ENCODE assay signal across 14 cellular contexts in genomic region chr5:169094586-169095409, GRCh38.
DNase-seq lines count a peak whose midpoint lies in the region; ATAC-seq and TF ChIP-seq lines count a peak whose summit lies in the region.
"Had no signal": no experiment of that assay in that cellular context is flagged by ENCODE, and none has a peak within 500 bp of the region (broad histone marks: within the 10 kb centered on the region; RNA-seq: fewer than 3 reads in every experiment).

No MANE protein-coding gene starts in this region.

- no peaks in the 10 kb centered on the region for H3K27me3 ChIP-seq in hepatocyte
- H3K27me3 ChIP-seq: vagina had no signal

- H3K9me3 Mint-ChIP-seq in WTC11, result peaks cover 17% of the 10 kb centered on the region
- H3K9me3 Mint-ChIP-seq: activated naive CD4-positive, alpha-beta T cell treated with anti-CD3 and anti-CD28 coated beads, Interleukin-2, amount 50 U/mL, for 24 hours had no signal

- no peaks in the 10 kb centered on the region; the same call in 1 of the 2 replicates for H3K27me3 Mint-ChIP-seq in WTC11 (ENCODE audit: low read depth)
- H3K27me3 Mint-ChIP-seq: activated naive CD4-positive, alpha-beta T cell treated with anti-CD3 and anti-CD28 coated beads, Interleukin-2, amount 50 U/mL, for 24 hours; dendritic cell treated with granulocyte-macrophage colony-stimulating factor and Interleukin-4, amounts not matched to agents 40 ng/mL and 50 ng/mL, for 4 days had no signal

- TF ChIP-seq CTCF in WTC11 (IDR thresholded peaks at IDR 0.05) (no peak), fibroblast of villous mesenchyme (IDR thresholded peaks at IDR 0.05; ENCODE audit: insufficient read depth, low read depth, low read length) (no peak), hepatocyte (IDR thresholded peaks at IDR 0.05; ENCODE audit: poor library complexity) (no peak)

- no peak overlapping the region for H2AFZ ChIP-seq in hepatocyte

- no peaks in the 10 kb centered on the region for H3K9me2 ChIP-seq in hepatocyte (replicated peaks; ENCODE audit: insufficient read depth)

- H4K20me1 ChIP-seq in hepatocyte (ENCODE audit: insufficient read depth, poor library complexity, severe bottlenecking), result no peaks in the 10 kb centered on the region

- H3K36me3 ChIP-seq in hepatocyte (replicated peaks; ENCODE audit: insufficient read depth, low read depth), result no peaks in the 10 kb centered on the region
- H3K36me3 ChIP-seq: vagina had no signal

- H3K27ac Mint-ChIP-seq in WTC11, result no peak overlapping the region
- H3K27ac Mint-ChIP-seq: activated naive CD4-positive, alpha-beta T cell treated with anti-CD3 and anti-CD28 coated beads, Interleukin-2, amount 50 U/mL, for 24 hours; B cell; dendritic cell treated with granulocyte-macrophage colony-stimulating factor and Interleukin-4, amounts not matched to agents 40 ng/mL and 50 ng/mL, for 4 days had no signal

- DNase-seq in AG08395 (ENCODE audit: low spot score), result peak; percentile 82
- DNase-seq in HK-2 (ENCODE audit: unreplicated experiment), result peak; percentile 24
- no peak for DNase-seq in WTC11 (ENCODE audit: low spot score)
- peak; percentile 11 for DNase-seq in fibroblast of villous mesenchyme (ENCODE audit: low read depth)
- DNase-seq in head of caudate nucleus, result no peak
- no peak for DNase-seq in NCI-H1048 (lab: John Stamatoyannopoulos, UW)
- no peak for DNase-seq in hypothalamus (lab: John Stamatoyannopoulos, UW)
- DNase-seq in hepatocyte (ENCODE audit: low spot score), result no peak
- DNase-seq: psoas muscle had no signal

- no peak overlapping the region for H3K4me2 ChIP-seq in hepatocyte

- CTCF ChIA-PET in WTC11 (lab: Charles Lee), result no interaction called here

- POLR2A ChIA-PET in WTC11 (lab: Charles Lee), result no interaction called here

- H3K36me3 Mint-ChIP-seq in WTC11, result peaks cover 14% of the 10 kb centered on the region
- H3K36me3 Mint-ChIP-seq: activated naive CD4-positive, alpha-beta T cell treated with anti-CD3 and anti-CD28 coated beads, Interleukin-2, amount 50 U/mL, for 24 hours had no signal

- WGBS in hepatocyte (ENCODE audit: low lambda C conversion rate, missing lambda C conversion rate), result 85% methylated on average over 7 of the region's 7 CpGs

- no peak overlapping the region for H3K4me3 Mint-ChIP-seq in WTC11
- H3K4me3 Mint-ChIP-seq: activated naive CD4-positive, alpha-beta T cell treated with anti-CD3 and anti-CD28 coated beads, Interleukin-2, amount 50 U/mL, for 24 hours; B cell; dendritic cell treated with granulocyte-macrophage colony-stimulating factor and Interleukin-4, amounts not matched to agents 40 ng/mL and 50 ng/mL, for 4 days had no signal

- H3K4me3 ChIP-seq in fibroblast of villous mesenchyme (ENCODE audit: low read depth, low read length) (no peak overlapping the region), hepatocyte (no peak overlapping the region)
- H3K4me3 ChIP-seq: psoas muscle, vagina had no signal

- ATAC-seq in WTC11, result no peak
- ATAC-seq: Panc1, psoas muscle had no signal

- H3K79me2 ChIP-seq in hepatocyte, result no peaks in the 10 kb centered on the region

- no peaks in the 10 kb centered on the region for H3K9me3 ChIP-seq in hepatocyte (ENCODE audit: low read depth)
- H3K9me3 ChIP-seq: psoas muscle, vagina had no signal

- H3K27ac ChIP-seq in hepatocyte, result no peak overlapping the region
- H3K27ac ChIP-seq: psoas muscle, vagina had no signal

- intact Hi-C loops in head of caudate nucleus (cut with DNase I), result no loop called here

- H3K4me1 Mint-ChIP-seq in WTC11, result peaks cover 17% of the 10 kb centered on the region
- H3K4me1 Mint-ChIP-seq: activated naive CD4-positive, alpha-beta T cell treated with anti-CD3 and anti-CD28 coated beads, Interleukin-2, amount 50 U/mL, for 24 hours; B cell had no signal

- peaks cover 9% of the 10 kb centered on the region for H3K4me1 ChIP-seq in hepatocyte (ENCODE audit: insufficient read depth)
- H3K4me1 ChIP-seq: psoas muscle had no signal

TF ChIP-seq in WTC11, 78 proteins besides CTCF, POLR2A, EP300 and RAD21:
- TF ChIP-seq GTF2I (CRISPR knock-in tag; conservative IDR thresholded peaks at IDR 0.05) (no peak), STAT6 (CRISPR knock-in tag; conservative IDR thresholded peaks at IDR 0.05; ENCODE audit: low read depth) (no peak), ZNF512 (CRISPR knock-in tag; IDR thresholded peaks at IDR 0.05; ENCODE audit: borderline replicate concordance) (no peak), ZNF396 (CRISPR knock-in tag; IDR thresholded peaks at IDR 0.05; ENCODE audit: borderline replicate concordance) (no peak), NR3C1 (CRISPR knock-in tag; conservative IDR thresholded peaks at IDR 0.05; ENCODE audit: low read depth) (no peak), ZNF121 (CRISPR knock-in tag; IDR thresholded peaks at IDR 0.05) (peak; percentile 34; the same call in 1 of the 2 replicates), TEAD1 (CRISPR knock-in tag; IDR thresholded peaks at IDR 0.05) (no peak)

Comparison
In these comparisons a context has a peak if more than half of its experiments do, and no peak if none do; other contexts are left out.
1. DNase-seq: peak in AG08395 (single experiment), HK-2 (single experiment) and fibroblast of villous mesenchyme (single experiment); none in WTC11 (single experiment), head of caudate nucleus (0 of 42), NCI-H1048 (single experiment), hypothalamus (0 of 51) and hepatocyte (single experiment).